ENCODE assay signal across 1 cellular context in genomic region chr2:100853909-100854810, GRCh38.
TF ChIP-seq lines count a peak whose summit lies in the region.

No MANE protein-coding gene starts in this region.

TF ChIP-seq in H1, 55 proteins besides CTCF, POLR2A, EP300 and RAD21:
- TF ChIP-seq TAF1 (IDR thresholded peaks at IDR 0.05; ENCODE audit: low read depth, low read length), result no peak
- no peak for TF ChIP-seq CREB1 (IDR thresholded peaks at IDR 0.05)
- TF ChIP-seq BCL11A (IDR thresholded peaks at IDR 0.05; ENCODE audit: low read depth in 2 of 2, low read length in 2 of 2), result no peak
- no peak for TF ChIP-seq CBX5 (IDR thresholded peaks at IDR 0.05; ENCODE audit: low read depth, low read length)
- no peak for TF ChIP-seq RNF2 (IDR thresholded peaks at IDR 0.05; ENCODE audit: borderline replicate concordance, low read depth, low read length, missing control alignments, poor library complexity, severe bottlenecking)
- TF ChIP-seq SRF (IDR thresholded peaks at IDR 0.05; ENCODE audit: low read depth, low read length), result no peak
- no peak for TF ChIP-seq HDAC6 (IDR thresholded peaks at IDR 0.05; ENCODE audit: low read depth, low read length)
- no peak for TF ChIP-seq TAF7 (optimal IDR thresholded peaks at IDR 0.05; ENCODE audit: borderline replicate concordance, low read depth, low read length)
- no peak for TF ChIP-seq CEBPB (IDR thresholded peaks at IDR 0.05; ENCODE audit: low read depth, low read length)
- no peak for TF ChIP-seq TEAD4 (IDR thresholded peaks at IDR 0.05; ENCODE audit: low read depth, low read length)
- no peak for TF ChIP-seq RFX5 (IDR thresholded peaks at IDR 0.05; ENCODE audit: borderline replicate concordance, low read depth, low read length)
- TF ChIP-seq YY1 (IDR thresholded peaks at IDR 0.05; ENCODE audit: low read depth, low read length), result no peak
- no peak for TF ChIP-seq E2F6 (IDR thresholded peaks at IDR 0.05)
- TF ChIP-seq ZNF274 (IDR thresholded peaks at IDR 0.05; ENCODE audit: borderline replicate concordance, extremely low read depth, low read length), result no peak
- no peak for TF ChIP-seq CBX8 (IDR thresholded peaks at IDR 0.05; ENCODE audit: borderline replicate concordance, low read depth, low read length)
- TF ChIP-seq POU5F1 (IDR thresholded peaks at IDR 0.05; ENCODE audit: low read depth, low read length), result no peak
- TF ChIP-seq SP1 (IDR thresholded peaks at IDR 0.05; ENCODE audit: low read depth, low read length), result no peak
- no peak for TF ChIP-seq SIRT6 (IDR thresholded peaks at IDR 0.05; ENCODE audit: low read length)
- TF ChIP-seq ATF2 (IDR thresholded peaks at IDR 0.05; ENCODE audit: low read length), result no peak
- no peak for TF ChIP-seq HDAC2 (IDR thresholded peaks at IDR 0.05; ENCODE audit: borderline replicate concordance in 1 of 2, low read depth in 2 of 2, low read length in 2 of 2)
